In the genomic region with DNA sequence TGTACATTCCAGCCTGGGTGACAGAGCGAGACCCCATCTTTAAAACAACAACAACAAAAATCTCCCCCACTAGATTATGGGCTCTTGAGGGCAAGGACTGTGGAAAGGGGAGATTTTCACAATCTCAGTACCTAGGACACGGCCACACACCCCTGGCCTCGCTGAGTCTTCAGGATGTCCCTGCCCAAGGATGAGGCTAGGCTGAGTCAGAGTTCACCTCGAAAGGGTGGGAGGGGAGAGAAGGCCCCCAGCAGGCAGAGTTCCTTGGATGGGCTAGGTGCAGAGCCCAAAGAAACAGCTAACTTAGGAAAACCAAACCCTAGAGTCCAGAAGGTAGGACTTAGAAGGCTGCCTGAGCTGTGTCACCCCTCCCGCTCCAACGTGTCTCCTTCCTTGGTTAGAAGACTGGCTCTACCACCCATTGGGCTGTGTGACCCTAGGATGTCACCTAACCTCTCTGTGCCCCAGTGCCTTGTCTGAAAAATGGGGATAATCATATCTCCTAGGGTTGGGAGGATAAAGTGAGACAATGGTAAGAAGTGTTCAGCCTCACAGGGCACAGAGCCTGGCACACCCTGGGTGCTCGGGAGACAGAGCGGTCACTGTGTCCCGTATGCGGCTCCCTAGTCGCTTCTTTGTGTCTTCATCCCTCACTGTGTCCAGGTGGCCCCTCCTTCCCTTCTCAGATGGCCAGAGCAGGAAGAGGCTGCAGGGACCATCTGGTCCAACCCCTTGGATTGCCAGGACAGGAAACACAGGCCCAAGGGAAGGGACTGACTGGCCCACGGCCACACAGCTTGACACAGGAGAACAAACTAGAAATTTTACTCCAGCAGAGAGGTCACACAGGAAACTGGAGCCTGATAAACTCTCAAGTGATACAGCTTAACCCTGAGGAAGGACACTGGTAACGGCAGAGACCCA, we compare ENCODE assay signal across 17 cellular contexts. TPM values are rescaled to one million over a fixed set of nuclear protein-coding genes. Genes with fewer than 3 reads are reported as not detected.
DNase-seq lines count a peak whose midpoint lies in the region; ATAC-seq and TF ChIP-seq lines count a peak whose summit lies in the region.
"Had no signal": no experiment of that assay in that cellular context is flagged by ENCODE, and none has a peak within 500 bp of the region (broad histone marks: within the 10 kb centered on the region; RNA-seq: fewer than 3 reads in every experiment).

No MANE protein-coding gene starts in this region.

- no peaks in the 10 kb centered on the region for H3K9me3 ChIP-seq in mesodermal cell (ENCODE audit: control insufficient read depth, low read length)
- H3K9me3 ChIP-seq: uterus had no signal

- H3K27ac Mint-ChIP-seq in activated T-helper 17 cell treated with anti-CD3 and anti-CD28 coated beads, Interleukin-2, amount 50 U/mL, for 72 hours, result peak overlapping the region; percentile 59
- H3K27ac Mint-ChIP-seq in type B pancreatic cell, result peak overlapping the region; percentile 93
- no peak overlapping the region for H3K27ac Mint-ChIP-seq in activated CD8-positive, alpha-beta T cell treated with anti-CD3 and anti-CD28 coated beads, Interleukin-2, amount 10 ng/mL, durations not matched to agents 7 days and 5 days
- H3K27ac Mint-ChIP-seq: activated T-cell treated with anti-CD3 and anti-CD28 coated beads, Interleukin-2, amount 50 U/mL, for 24 hours; CD4-positive, alpha-beta T cell; stimulated activated memory B cell treated with anti-CD40 and anti-IgM and Interleukin-4, amounts not matched to agents 10 μg/mL and 1 μg/mL and 100 μg/mL, for 72 hours had no signal

- H3K9me3 Mint-ChIP-seq in activated T-helper 17 cell treated with anti-CD3 and anti-CD28 coated beads, Interleukin-2, amount 50 U/mL, for 72 hours, result no peaks in the 10 kb centered on the region
- peaks cover 11% of the 10 kb centered on the region for H3K9me3 Mint-ChIP-seq in type B pancreatic cell
- no peaks in the 10 kb centered on the region for H3K9me3 Mint-ChIP-seq in activated CD8-positive, alpha-beta T cell treated with anti-CD3 and anti-CD28 coated beads, Interleukin-2, amount 10 ng/mL, durations not matched to agents 7 days and 5 days (ENCODE audit: insufficient read depth)
- H3K9me3 Mint-ChIP-seq: activated T-cell treated with anti-CD3 and anti-CD28 coated beads, Interleukin-2, amount 50 U/mL, for 24 hours; CD4-positive, alpha-beta T cell; stimulated activated memory B cell treated with anti-CD40 and anti-IgM and Interleukin-4, amounts not matched to agents 10 μg/mL and 1 μg/mL and 100 μg/mL, for 72 hours had no signal

- H3K36me3 Mint-ChIP-seq in activated T-helper 17 cell treated with anti-CD3 and anti-CD28 coated beads, Interleukin-2, amount 50 U/mL, for 72 hours (ENCODE audit: low read depth), result peaks cover 9% of the 10 kb centered on the region
- peaks cover 26% of the 10 kb centered on the region for H3K36me3 Mint-ChIP-seq in type B pancreatic cell
- H3K36me3 Mint-ChIP-seq in activated CD8-positive, alpha-beta T cell treated with anti-CD3 and anti-CD28 coated beads, Interleukin-2, amount 10 ng/mL, durations not matched to agents 7 days and 5 days (ENCODE audit: low read depth), result peaks cover 3% of the 10 kb centered on the region

- H3K4me3 ChIP-seq in epithelial cell of esophagus (ENCODE audit: low read length), result no peak overlapping the region
- H3K4me3 ChIP-seq in mesodermal cell (ENCODE audit: extremely low read depth, insufficient read depth, low read length, poor library complexity, severe bottlenecking), result no peak overlapping the region
- H3K4me3 ChIP-seq: uterus had no signal

- 89 to 98% methylated on average over 8 to 12 of the region's 13 CpGs for WGBS in mesodermal cell (ENCODE audit: insufficient coverage in 2 of 2), 2 experiments

- POLR2A ChIA-PET in activated CD8-positive, alpha-beta T cell treated with anti-CD3 and anti-CD28 coated beads, Interleukin-2, amount 10 ng/mL, durations not matched to agents 7 days and 5 days (lab: Charles Lee), result no interaction called here

- TF ChIP-seq CTCF in epithelial cell of esophagus (IDR thresholded peaks at IDR 0.05; ENCODE audit: insufficient read depth, low read depth, low read length, missing control alignments) (no peak), type B pancreatic cell (conservative IDR thresholded peaks at IDR 0.05) (no peak)

- no peaks in the 10 kb centered on the region for H3K27me3 Mint-ChIP-seq in activated T-helper 17 cell treated with anti-CD3 and anti-CD28 coated beads, Interleukin-2, amount 50 U/mL, for 72 hours
- H3K27me3 Mint-ChIP-seq in type B pancreatic cell, result no peaks in the 10 kb centered on the region
- no peaks in the 10 kb centered on the region for H3K27me3 Mint-ChIP-seq in activated CD8-positive, alpha-beta T cell treated with anti-CD3 and anti-CD28 coated beads, Interleukin-2, amount 10 ng/mL, durations not matched to agents 7 days and 5 days (ENCODE audit: low read depth)
- H3K27me3 Mint-ChIP-seq: activated T-cell treated with anti-CD3 and anti-CD28 coated beads, Interleukin-2, amount 50 U/mL, for 24 hours; CD4-positive, alpha-beta T cell; stimulated activated memory B cell treated with anti-CD40 and anti-IgM and Interleukin-4, amounts not matched to agents 10 μg/mL and 1 μg/mL and 100 μg/mL, for 72 hours had no signal

- peaks cover 13% of the 10 kb centered on the region for H3K4me1 ChIP-seq in mesodermal cell (ENCODE audit: control insufficient read depth, insufficient read depth, low read length, poor library complexity, severe bottlenecking)
- H3K4me1 ChIP-seq: uterus had no signal

- no peak for ATAC-seq in activated T-helper 17 cell treated with anti-CD3 and anti-CD28 coated beads, Interleukin-2, amount 50 U/mL, for 72 hours (replicated peaks)
- no peak for ATAC-seq in activated CD8-positive, alpha-beta T cell treated with anti-CD3 and anti-CD28 coated beads, Interleukin-2, amount 10 ng/mL, durations not matched to agents 7 days and 5 days
- ATAC-seq in GM18511 (IDR thresholded peaks at IDR 0.05; ENCODE audit: unreplicated experiment), result no peak
- ATAC-seq: stimulated activated memory B cell treated with anti-CD40 and anti-IgM and Interleukin-4, amounts not matched to agents 10 μg/mL and 1 μg/mL and 100 μg/mL, for 72 hours had no signal

- CTCF ChIA-PET in activated CD8-positive, alpha-beta T cell treated with anti-CD3 and anti-CD28 coated beads, Interleukin-2, amount 10 ng/mL, durations not matched to agents 7 days and 5 days (lab: Charles Lee), result no interaction called here

- peaks cover 8% of the 10 kb centered on the region for H3K4me1 Mint-ChIP-seq in activated T-helper 17 cell treated with anti-CD3 and anti-CD28 coated beads, Interleukin-2, amount 50 U/mL, for 72 hours
- H3K4me1 Mint-ChIP-seq in type B pancreatic cell (ENCODE audit: unreplicated experiment), result peaks cover 40% of the 10 kb centered on the region
- peaks cover 5% of the 10 kb centered on the region for H3K4me1 Mint-ChIP-seq in activated CD8-positive, alpha-beta T cell treated with anti-CD3 and anti-CD28 coated beads, Interleukin-2, amount 10 ng/mL, durations not matched to agents 7 days and 5 days (ENCODE audit: low read depth)

- DNase-seq in epithelial cell of esophagus (ENCODE audit: low read depth), result peak; percentile 13
- no peak for DNase-seq in type B pancreatic cell (ENCODE audit: extremely low spot score, unreplicated experiment)
- no peak for DNase-seq in activated CD8-positive, alpha-beta T cell treated with anti-CD3 and anti-CD28 coated beads, Interleukin-2, amount 10 ng/mL, durations not matched to agents 7 days and 5 days
- DNase-seq in NCI-H2196 (lab: John Stamatoyannopoulos, UW; ENCODE audit: unreplicated experiment), result no peak
- DNase-seq: activated CD4-positive, alpha-beta T cell treated with anti-CD3 and anti-CD28 coated beads for 48 hours; activated T-cell treated with anti-CD3 and anti-CD28 coated beads, Interleukin-2, amount 50 U/mL, for 24 hours; CD4-positive, alpha-beta T cell; GDM1; NCI-H1105; NCI-H226; stimulated activated CD4-positive, alpha-beta T cell treated with anti-CD3 and anti-CD28 coated beads, Interleukin-4, amount 100 ng/mL, for 4 hours; T-helper 1 cell; uterus had no signal

- H3K27ac ChIP-seq in mesodermal cell (ENCODE audit: low read depth, low read length, severe bottlenecking), result peak overlapping the region; percentile 23
- H3K27ac ChIP-seq: uterus had no signal

- peaks cover 10% of the 10 kb centered on the region for H3K36me3 ChIP-seq in mesodermal cell (ENCODE audit: control insufficient read depth, insufficient read depth, low read length)
- H3K36me3 ChIP-seq: uterus had no signal

- H3K4me3 Mint-ChIP-seq in activated T-helper 17 cell treated with anti-CD3 and anti-CD28 coated beads, Interleukin-2, amount 50 U/mL, for 72 hours, result no peak overlapping the region
- no peak overlapping the region for H3K4me3 Mint-ChIP-seq in type B pancreatic cell
- H3K4me3 Mint-ChIP-seq in activated CD8-positive, alpha-beta T cell treated with anti-CD3 and anti-CD28 coated beads, Interleukin-2, amount 10 ng/mL, durations not matched to agents 7 days and 5 days, result no peak overlapping the region
- H3K4me3 Mint-ChIP-seq: activated T-cell treated with anti-CD3 and anti-CD28 coated beads, Interleukin-2, amount 50 U/mL, for 24 hours; CD4-positive, alpha-beta T cell; stimulated activated memory B cell treated with anti-CD40 and anti-IgM and Interleukin-4, amounts not matched to agents 10 μg/mL and 1 μg/mL and 100 μg/mL, for 72 hours had no signal

RNA-seq across cellular contexts. Expression of gene TRIM62, which starts 11.2 kb away (rescaled TPM):
- 1 to 10 TPM; 4.3 to 6.5 TPM for total RNA-seq in activated T-helper 17 cell treated with anti-CD3 and anti-CD28 coated beads, Interleukin-2, amount 50 U/mL, for 72 hours
- 8.0 TPM for polyA plus RNA-seq in mesodermal cell (2013, experiment 1 of 2)
- 7.7 TPM for polyA plus RNA-seq in mesodermal cell (2013, experiment 2 of 2)
- 14.0 and 20.8 TPM in 2 replicates for total RNA-seq in type B pancreatic cell (ENCODE audit: low replicate concordance)
- 10 to 100 TPM in 1 of 2 experiments, 1 to 10 TPM in 1; 9.7 to 10.0 TPM for total RNA-seq in activated CD8-positive, alpha-beta T cell treated with anti-CD3 and anti-CD28 coated beads, Interleukin-2, amount 10 ng/mL, durations not matched to agents 7 days and 5 days
